In the genomic region with DNA sequence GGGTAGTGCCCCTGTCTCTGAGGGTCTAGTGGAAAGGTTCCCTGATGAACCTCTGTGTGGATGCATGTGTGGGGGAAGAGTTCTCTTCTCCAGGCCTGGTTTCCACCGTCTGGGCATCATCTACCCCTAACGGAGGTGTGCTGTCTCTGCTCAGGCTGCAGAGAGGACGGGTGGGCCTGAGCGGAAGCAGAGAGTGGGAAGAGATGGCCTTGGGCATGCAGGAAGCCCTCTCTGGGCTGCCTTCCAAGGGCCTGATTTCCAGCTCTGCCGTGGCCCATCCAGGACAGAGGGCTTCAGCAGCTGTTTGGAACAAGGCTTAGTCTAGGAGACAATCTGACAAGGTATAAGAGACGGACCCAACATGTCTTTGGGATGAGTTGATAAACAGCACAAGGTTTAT, we compare ENCODE assay signal across 2 cellular contexts.
TF ChIP-seq lines count a peak whose summit lies in the region.

No MANE protein-coding gene starts in this region.

TF ChIP-seq in GM23338, 12 proteins besides CTCF, POLR2A, EP300 and RAD21 (continued from another document):
- no peak for TF ChIP-seq JUNB (IDR thresholded peaks at IDR 0.05; ENCODE audit: unreplicated experiment)
- TF ChIP-seq STAT1 (IDR thresholded peaks at IDR 0.05; ENCODE audit: unreplicated experiment): no peak
- no peak for TF ChIP-seq ETS1 (IDR thresholded peaks at IDR 0.05)
- no peak for TF ChIP-seq EZH2 (IDR thresholded peaks at IDR 0.05; ENCODE audit: low read depth, unreplicated experiment)
- TF ChIP-seq ZNF331 (CRISPR knock-in tag; IDR thresholded peaks at IDR 0.05; ENCODE audit: low read depth): no peak
- TF ChIP-seq EZH2phosphoT487 (IDR thresholded peaks at IDR 0.05; ENCODE audit: unreplicated experiment): no peak
- TF ChIP-seq, protein P1, sequence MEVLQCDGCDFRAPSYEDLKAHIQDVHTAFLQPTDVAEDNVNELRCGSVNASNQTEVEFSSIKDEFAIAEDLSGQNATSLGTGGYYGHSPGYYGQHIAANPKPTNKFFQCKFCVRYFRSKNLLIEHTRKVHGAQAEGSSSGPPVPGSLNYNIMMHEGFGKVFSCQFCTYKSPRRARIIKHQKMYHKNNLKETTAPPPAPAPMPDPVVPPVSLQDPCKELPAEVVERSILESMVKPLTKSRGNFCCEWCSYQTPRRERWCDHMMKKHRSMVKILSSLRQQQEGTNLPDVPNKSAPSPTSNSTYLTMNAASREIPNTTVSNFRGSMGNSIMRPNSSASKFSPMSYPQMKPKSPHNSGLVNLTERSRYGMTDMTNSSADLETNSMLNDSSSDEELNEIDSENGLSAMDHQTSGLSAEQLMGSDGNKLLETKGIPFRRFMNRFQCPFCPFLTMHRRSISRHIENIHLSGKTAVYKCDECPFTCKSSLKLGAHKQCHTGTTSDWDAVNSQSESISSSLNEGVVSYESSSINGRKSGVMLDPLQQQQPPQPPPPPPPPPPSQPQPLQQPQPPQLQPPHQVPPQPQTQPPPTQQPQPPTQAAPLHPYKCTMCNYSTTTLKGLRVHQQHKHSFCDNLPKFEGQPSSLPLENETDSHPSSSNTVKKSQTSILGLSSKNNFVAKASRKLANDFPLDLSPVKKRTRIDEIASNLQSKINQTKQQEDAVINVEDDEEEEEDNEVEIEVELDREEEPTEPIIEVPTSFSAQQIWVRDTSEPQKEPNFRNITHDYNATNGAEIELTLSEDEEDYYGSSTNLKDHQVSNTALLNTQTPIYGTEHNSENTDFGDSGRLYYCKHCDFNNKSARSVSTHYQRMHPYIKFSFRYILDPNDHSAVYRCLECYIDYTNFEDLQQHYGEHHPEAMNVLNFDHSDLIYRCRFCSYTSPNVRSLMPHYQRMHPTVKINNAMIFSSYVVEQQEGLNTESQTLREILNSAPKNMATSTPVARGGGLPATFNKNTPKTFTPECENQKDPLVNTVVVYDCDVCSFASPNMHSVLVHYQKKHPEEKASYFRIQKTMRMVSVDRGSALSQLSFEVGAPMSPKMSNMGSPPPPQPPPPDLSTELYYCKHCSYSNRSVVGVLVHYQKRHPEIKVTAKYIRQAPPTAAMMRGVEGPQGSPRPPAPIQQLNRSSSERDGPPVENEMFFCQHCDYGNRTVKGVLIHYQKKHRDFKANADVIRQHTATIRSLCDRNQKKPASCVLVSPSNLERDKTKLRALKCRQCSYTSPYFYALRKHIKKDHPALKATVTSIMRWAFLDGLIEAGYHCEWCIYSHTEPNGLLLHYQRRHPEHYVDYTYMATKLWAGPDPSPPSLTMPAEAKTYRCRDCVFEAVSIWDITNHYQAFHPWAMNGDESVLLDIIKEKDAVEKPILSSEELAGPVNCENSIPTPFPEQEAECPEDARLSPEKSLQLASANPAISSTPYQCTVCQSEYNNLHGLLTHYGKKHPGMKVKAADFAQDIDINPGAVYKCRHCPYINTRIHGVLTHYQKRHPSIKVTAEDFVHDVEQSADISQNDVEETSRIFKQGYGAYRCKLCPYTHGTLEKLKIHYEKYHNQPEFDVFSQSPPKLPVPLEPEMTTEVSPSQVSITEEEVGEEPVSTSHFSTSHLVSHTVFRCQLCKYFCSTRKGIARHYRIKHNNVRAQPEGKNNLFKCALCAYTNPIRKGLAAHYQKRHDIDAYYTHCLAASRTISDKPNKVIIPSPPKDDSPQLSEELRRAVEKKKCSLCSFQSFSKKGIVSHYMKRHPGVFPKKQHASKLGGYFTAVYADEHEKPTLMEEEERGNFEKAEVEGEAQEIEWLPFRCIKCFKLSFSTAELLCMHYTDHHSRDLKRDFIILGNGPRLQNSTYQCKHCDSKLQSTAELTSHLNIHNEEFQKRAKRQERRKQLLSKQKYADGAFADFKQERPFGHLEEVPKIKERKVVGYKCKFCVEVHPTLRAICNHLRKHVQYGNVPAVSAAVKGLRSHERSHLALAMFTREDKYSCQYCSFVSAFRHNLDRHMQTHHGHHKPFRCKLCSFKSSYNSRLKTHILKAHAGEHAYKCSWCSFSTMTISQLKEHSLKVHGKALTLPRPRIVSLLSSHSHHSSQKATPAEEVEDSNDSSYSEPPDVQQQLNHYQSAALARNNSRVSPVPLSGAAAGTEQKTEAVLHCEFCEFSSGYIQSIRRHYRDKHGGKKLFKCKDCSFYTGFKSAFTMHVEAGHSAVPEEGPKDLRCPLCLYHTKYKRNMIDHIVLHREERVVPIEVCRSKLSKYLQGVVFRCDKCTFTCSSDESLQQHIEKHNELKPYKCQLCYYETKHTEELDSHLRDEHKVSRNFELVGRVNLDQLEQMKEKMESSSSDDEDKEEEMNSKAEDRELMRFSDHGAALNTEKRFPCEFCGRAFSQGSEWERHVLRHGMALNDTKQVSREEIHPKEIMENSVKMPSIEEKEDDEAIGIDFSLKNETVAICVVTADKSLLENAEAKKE (CRISPR knock-in tag; IDR thresholded peaks at IDR 0.05): no peak
- no peak for TF ChIP-seq POLR2AphosphoS5 (IDR thresholded peaks at IDR 0.05; ENCODE audit: low read depth)

TF ChIP-seq in H1, 55 proteins besides CTCF, POLR2A, EP300 and RAD21 (continued from another document):
- TF ChIP-seq ASH2L (IDR thresholded peaks at IDR 0.05; ENCODE audit: low read length) (no peak), SIRT6 (IDR thresholded peaks at IDR 0.05; ENCODE audit: low read length) (no peak), POU5F1 (IDR thresholded peaks at IDR 0.05; ENCODE audit: low read depth, low read length) (no peak)
TF ChIP-seq in H1: peak in this region for 0.
